Comparison of ENCODE assay signal across 1 cellular context in genomic region chr9:129103595-129103965, GRCh38.
TF ChIP-seq lines count a peak whose summit lies in the region.

No MANE protein-coding gene starts in this region.

TF ChIP-seq in HepG2, 621 proteins besides CTCF, POLR2A, EP300 and RAD21:
- TF ChIP-seq PHB2 (IDR thresholded peaks at IDR 0.05; ENCODE audit: partially characterized antibody) (no peak), YEATS4 (CRISPR knock-in tag; IDR thresholded peaks at IDR 0.05; ENCODE audit: borderline replicate concordance) (no peak), RFX1 (IDR thresholded peaks at IDR 0.05) (no peak), ZNF556 (CRISPR knock-in tag; IDR thresholded peaks at IDR 0.05; ENCODE audit: borderline replicate concordance) (no peak), MLXIP (CRISPR knock-in tag; IDR thresholded peaks at IDR 0.05; ENCODE audit: borderline replicate concordance) (no peak), ZNF674 (CRISPR knock-in tag; IDR thresholded peaks at IDR 0.05; ENCODE audit: low read depth) (no peak), TEAD3 (CRISPR knock-in tag; optimal IDR thresholded peaks at IDR 0.05; ENCODE audit: borderline replicate concordance) (no peak), MAFK (conservative IDR thresholded peaks at IDR 0.05 in 1 of 2, IDR thresholded peaks at IDR 0.05 in 1 of 2; ENCODE audit: low read length in 2 of 2) (no peak), TBP (CRISPR knock-in tag; IDR thresholded peaks at IDR 0.05) (no peak), ZNF512 (CRISPR knock-in tag; IDR thresholded peaks at IDR 0.05) (no peak), ZNF329 (CRISPR knock-in tag; IDR thresholded peaks at IDR 0.05; ENCODE audit: low read depth) (no peak), ZBTB49 (CRISPR knock-in tag; IDR thresholded peaks at IDR 0.05; ENCODE audit: borderline replicate concordance) (no peak), MNT (IDR thresholded peaks at IDR 0.05) (no peak), JDP2 (CRISPR knock-in tag; IDR thresholded peaks at IDR 0.05; ENCODE audit: borderline replicate concordance) (no peak), JUNB (CRISPR knock-in tag; IDR thresholded peaks at IDR 0.05; ENCODE audit: borderline replicate concordance) (no peak), HNRNPK (IDR thresholded peaks at IDR 0.05; ENCODE audit: low read depth, low read length, poor library complexity, severe bottlenecking) (no peak), REXO4 (CRISPR knock-in tag; IDR thresholded peaks at IDR 0.05; ENCODE audit: borderline replicate concordance) (no peak)
TF ChIP-seq in HepG2: peak in this region for 0.
